In the genomic region with DNA sequence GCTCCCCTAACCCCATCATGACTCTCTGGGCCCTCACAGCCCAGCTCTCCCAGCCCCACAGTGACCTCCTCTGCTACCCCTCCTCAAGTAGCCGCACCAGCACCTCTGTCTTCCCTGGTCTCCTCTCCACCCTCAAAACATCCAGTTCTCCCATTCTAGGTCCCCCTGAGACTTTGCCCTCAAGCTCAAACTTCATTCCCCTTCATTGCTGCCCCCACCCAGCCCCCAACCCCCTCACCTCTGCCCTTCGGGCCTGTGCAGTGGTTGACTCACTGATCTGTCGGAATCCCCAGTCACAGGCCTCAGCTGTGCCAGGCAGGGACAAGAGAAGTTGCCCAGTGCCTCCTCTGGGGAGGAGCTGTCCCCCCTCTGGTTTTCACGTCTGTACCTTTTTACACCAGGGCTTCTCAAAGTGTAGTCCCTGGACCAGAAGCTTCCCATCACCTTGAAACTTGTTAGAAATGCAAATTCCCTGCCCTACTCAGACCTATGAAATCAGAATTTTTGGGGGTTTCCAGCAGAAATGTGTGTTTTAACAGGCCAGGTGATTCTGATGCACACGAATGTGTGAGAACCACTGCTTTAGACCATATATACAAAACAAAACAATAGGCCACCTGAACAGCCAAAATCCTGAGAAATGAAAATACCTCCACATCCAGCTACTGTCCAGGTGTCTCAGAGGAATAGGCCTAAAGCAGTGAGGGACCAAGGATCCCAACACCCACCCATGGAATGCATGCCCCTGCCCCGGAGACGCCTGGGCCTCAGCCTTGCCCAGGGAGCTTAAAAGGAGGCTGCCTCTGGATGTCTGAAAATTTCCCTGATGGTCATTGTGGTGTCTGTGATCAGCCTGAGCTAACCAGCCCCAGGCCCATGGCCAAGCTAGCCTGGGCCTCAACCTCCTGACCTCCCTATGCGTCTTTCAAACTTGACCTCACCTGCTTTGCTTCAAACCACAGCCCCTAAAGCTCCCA, we compare ENCODE assay signal across 8 cellular contexts. TPM values are rescaled to one million over a fixed set of nuclear protein-coding genes. Genes with fewer than 3 reads are reported as not detected.
DNase-seq lines count a peak whose midpoint lies in the region; ATAC-seq and TF ChIP-seq lines count a peak whose summit lies in the region.

No MANE protein-coding gene starts in this region.

- ATAC-seq in activated CD4-positive, alpha-beta T cell treated with anti-CD3 and anti-CD28 coated beads for 36 hours = no peak
- ATAC-seq in activated CD8-positive, alpha-beta T cell treated with anti-CD3 and anti-CD28 coated beads for 36 hours = no peak
- no peak for ATAC-seq in HG02571 (IDR thresholded peaks at IDR 0.05; ENCODE audit: unreplicated experiment)

- POLR2A ChIA-PET in activated CD4-positive, alpha-beta T cell treated with anti-CD3 and anti-CD28 coated beads for 36 hours (lab: Charles Lee) = interaction anchor here (0.6 kb wide), 1 partner anchor 154 kb away, joined by 3 read pairs; no protein-coding TSS in a partner anchor
- POLR2A ChIA-PET in activated CD8-positive, alpha-beta T cell treated with anti-CD3 and anti-CD28 coated beads for 36 hours (lab: Charles Lee) = interaction anchor here (0.8 to 4.5 kb wide), 8 partner anchors 14 to 249 kb away, joined by 3 to 22 read pairs (median 3); a partner anchor contains a TSS

- H3K27ac ChIP-seq in testis = peak overlapping the region in 1 of 2 donors; percentile 39

- H3K9me3 ChIP-seq in testis = no peaks in the 10 kb centered on the region

- H3K4me3 ChIP-seq in testis = peak overlapping the region; percentile 65 to 72

- no peak for TF ChIP-seq POLR2A in testis (IDR thresholded peaks at IDR 0.05)

- intact Hi-C loops in activated CD4-positive, alpha-beta T cell treated with anti-CD3 and anti-CD28 coated beads for 36 hours (cut with DNase I, micrococcal nuclease) = loop anchor here (1.0 to 2.0 kb wide), 6 partner anchors 11 to 187 kb away; a partner anchor contains a TSS
- intact Hi-C loops in activated CD8-positive, alpha-beta T cell treated with anti-CD3 and anti-CD28 coated beads for 36 hours (cut with micrococcal nuclease) = loop anchor here (5.0 kb wide), 1 partner anchor 50 kb away; a partner anchor contains a TSS
- intact Hi-C loops in testis (cut with DNase I; ENCODE audit: low total_unique reads) = no loop called here

- DNase-seq in activated CD4-positive, alpha-beta T cell treated with anti-CD3 and anti-CD28 coated beads for 36 hours = peak; percentile 38
- DNase-seq in activated CD4-positive, alpha-beta T cell treated with anti-CD3 and anti-CD28 coated beads, Interleukin-2, amount 50 U/mL, for 48 hours = no peak
- no peak for DNase-seq in activated CD8-positive, alpha-beta T cell treated with anti-CD3 and anti-CD28 coated beads for 36 hours
- no peak for DNase-seq in immature natural killer cell
- DNase-seq in testis = no peak
- no peak for DNase-seq in GM19238 (ENCODE audit: insufficient read length, low spot score)
- DNase-seq in DMS53 (lab: John Stamatoyannopoulos, UW) = no peak

- H3K27me3 Mint-ChIP-seq in activated CD4-positive, alpha-beta T cell treated with anti-CD3 and anti-CD28 coated beads for 36 hours = no peaks in the 10 kb centered on the region
- H3K27me3 Mint-ChIP-seq in activated CD8-positive, alpha-beta T cell treated with anti-CD3 and anti-CD28 coated beads for 36 hours = no peaks in the 10 kb centered on the region
- H3K27me3 Mint-ChIP-seq in immature natural killer cell (ENCODE audit: low read depth in 3 of 3) = peaks cover 0 to 5% (median 0%) of the 10 kb centered on the region in 3 donors

- WGBS in testis, 2 donors = 69 to 78% methylated on average over 8 of the region's 8 CpGs

- peaks cover 12% of the 10 kb centered on the region for H3K4me1 ChIP-seq in testis

- CTCF ChIA-PET in activated CD4-positive, alpha-beta T cell treated with anti-CD3 and anti-CD28 coated beads for 36 hours (lab: Charles Lee) = interaction anchor here (0.7 to 2.4 kb wide), 12 partner anchors 8 to 230 kb away, joined by 3 to 13 read pairs (median 6); a partner anchor contains a TSS
- CTCF ChIA-PET in activated CD8-positive, alpha-beta T cell treated with anti-CD3 and anti-CD28 coated beads for 36 hours (lab: Charles Lee) = interaction anchor here (0.9 to 8.6 kb wide), 12 partner anchors 11 to 162 kb away, joined by 3 to 60 read pairs (median 4); a partner anchor contains a TSS

- H3K4me3 Mint-ChIP-seq in activated CD4-positive, alpha-beta T cell treated with anti-CD3 and anti-CD28 coated beads for 36 hours = peak overlapping the region; percentile 71
- H3K4me3 Mint-ChIP-seq in activated CD8-positive, alpha-beta T cell treated with anti-CD3 and anti-CD28 coated beads for 36 hours = peak overlapping the region; percentile 72
- H3K4me3 Mint-ChIP-seq in immature natural killer cell = peak overlapping the region; percentile 73 to 81 (median 74)

- H3K27me3 ChIP-seq in testis = no peaks in the 10 kb centered on the region

- TF ChIP-seq CTCF in activated CD8-positive, alpha-beta T cell treated with anti-CD3 and anti-CD28 coated beads for 36 hours (IDR thresholded peaks at IDR 0.05) = no peak
- TF ChIP-seq CTCF in testis (IDR thresholded peaks at IDR 0.05) = no peak

- H3K36me3 Mint-ChIP-seq in activated CD4-positive, alpha-beta T cell treated with anti-CD3 and anti-CD28 coated beads for 36 hours (ENCODE audit: low read depth) = no peaks in the 10 kb centered on the region
- no peaks in the 10 kb centered on the region for H3K36me3 Mint-ChIP-seq in activated CD8-positive, alpha-beta T cell treated with anti-CD3 and anti-CD28 coated beads for 36 hours (ENCODE audit: low read depth)
- H3K36me3 Mint-ChIP-seq in immature natural killer cell = no peaks in the 10 kb centered on the region

- H3K4me1 Mint-ChIP-seq in activated CD4-positive, alpha-beta T cell treated with anti-CD3 and anti-CD28 coated beads for 36 hours = peaks cover 22% of the 10 kb centered on the region
- peaks cover 22% of the 10 kb centered on the region for H3K4me1 Mint-ChIP-seq in activated CD8-positive, alpha-beta T cell treated with anti-CD3 and anti-CD28 coated beads for 36 hours (ENCODE audit: low read depth)
- peaks cover 18 to 20% of the 10 kb centered on the region in 2 donors for H3K4me1 Mint-ChIP-seq in immature natural killer cell

- H3K27ac Mint-ChIP-seq in activated CD4-positive, alpha-beta T cell treated with anti-CD3 and anti-CD28 coated beads for 36 hours = peak overlapping the region; percentile 71
- peak overlapping the region; percentile 79 for H3K27ac Mint-ChIP-seq in activated CD8-positive, alpha-beta T cell treated with anti-CD3 and anti-CD28 coated beads for 36 hours
- peak overlapping the region in 2 of 6 donors; percentile 10 to 65 for H3K27ac Mint-ChIP-seq in immature natural killer cell

- no peaks in the 10 kb centered on the region for H3K9me3 Mint-ChIP-seq in activated CD4-positive, alpha-beta T cell treated with anti-CD3 and anti-CD28 coated beads for 36 hours (ENCODE audit: low read depth)
- no peaks in the 10 kb centered on the region for H3K9me3 Mint-ChIP-seq in activated CD8-positive, alpha-beta T cell treated with anti-CD3 and anti-CD28 coated beads for 36 hours
- H3K9me3 Mint-ChIP-seq in immature natural killer cell = no peaks in the 10 kb centered on the region

- H3K36me3 ChIP-seq in testis (ENCODE audit: low read depth, missing control alignments) = no peaks in the 10 kb centered on the region

RNA-seq across cellular contexts. Expression of a gene that starts 0.9 kb away (rescaled TPM):
- total RNA-seq in activated CD4-positive, alpha-beta T cell treated with anti-CD3 and anti-CD28 coated beads for 36 hours = 1 to 10 TPM; 5.7 to 6.7 TPM
- 1 to 10 TPM; 4.6 to 5.1 TPM for total RNA-seq in activated CD8-positive, alpha-beta T cell treated with anti-CD3 and anti-CD28 coated beads for 36 hours
- polyA plus RNA-seq in immature natural killer cell (1 to 10 TPM; 2.2 to 3.2 (median 2.8) TPM), testis (ENCODE audit: insufficient read depth, low read depth, low replicate concordance) (15.5 TPM)
- total RNA-seq in testis = 10 to 100 TPM; 25.3 to 32.9 TPM

RNA-seq across cellular contexts. Expression of a gene that starts 24.7 kb away (rescaled TPM):
- 10 to 100 TPM; 54.3 to 57.1 TPM for total RNA-seq in activated CD4-positive, alpha-beta T cell treated with anti-CD3 and anti-CD28 coated beads for 36 hours
- 10 to 100 TPM; 62.4 to 63.0 TPM for total RNA-seq in activated CD8-positive, alpha-beta T cell treated with anti-CD3 and anti-CD28 coated beads for 36 hours
- polyA plus RNA-seq in immature natural killer cell (10 to 100 TPM; 38.9 to 60.9 (median 41.6) TPM), testis (ENCODE audit: insufficient read depth, low read depth, low replicate concordance) (65.0 TPM)
- total RNA-seq in testis = 100 to 1,000 TPM in 1 of 2 donors, 10 to 100 TPM in 1; 88.7 to 102 TPM

RNA-seq across cellular contexts. Expression of a gene that starts 39.9 kb away (rescaled TPM):
- total RNA-seq in activated CD4-positive, alpha-beta T cell treated with anti-CD3 and anti-CD28 coated beads for 36 hours = 10 to 100 TPM; 39.4 to 52.1 TPM
- total RNA-seq in activated CD8-positive, alpha-beta T cell treated with anti-CD3 and anti-CD28 coated beads for 36 hours = 10 to 100 TPM; 39.3 to 39.6 TPM
- polyA plus RNA-seq in immature natural killer cell (10 to 100 TPM; 14.6 to 30.3 (median 24.6) TPM), testis (ENCODE audit: insufficient read depth, low read depth, low replicate concordance) (93.5 TPM)
- 10 to 100 TPM; 74.1 to 77.1 TPM for total RNA-seq in testis

RNA-seq across cellular contexts. Expression of a gene that starts 40.0 kb away (rescaled TPM):
- 10 to 100 TPM; 41.7 to 42.6 TPM for total RNA-seq in activated CD4-positive, alpha-beta T cell treated with anti-CD3 and anti-CD28 coated beads for 36 hours
- 10 to 100 TPM; 53.3 to 53.4 TPM for total RNA-seq in activated CD8-positive, alpha-beta T cell treated with anti-CD3 and anti-CD28 coated beads for 36 hours
- polyA plus RNA-seq in immature natural killer cell (10 to 100 TPM; 65.9 to 98.5 (median 68.3) TPM), testis (ENCODE audit: insufficient read depth, low read depth, low replicate concordance) (205 TPM)
- total RNA-seq in testis = 10 to 100 TPM; 74.9 to 77.1 TPM

RNA-seq across cellular contexts. Expression of a gene that starts 49.2 kb away (rescaled TPM):
- 1 to 10 TPM; 8.8 to 9.0 TPM for total RNA-seq in activated CD4-positive, alpha-beta T cell treated with anti-CD3 and anti-CD28 coated beads for 36 hours
- 1 to 10 TPM; 7.1 to 7.9 TPM for total RNA-seq in activated CD8-positive, alpha-beta T cell treated with anti-CD3 and anti-CD28 coated beads for 36 hours
- polyA plus RNA-seq in immature natural killer cell (10 to 100 TPM in 2 of 3 donors, 1 to 10 TPM in 1; 8.8 to 26.4 (median 13.9) TPM), testis (ENCODE audit: insufficient read depth, low read depth, low replicate concordance) (7.7 TPM)
- total RNA-seq in testis = 10 to 100 TPM; 13.1 to 16.7 TPM
